Comparison of ENCODE assay signal across 24 cellular contexts in genomic region chr12:1947081-1947480, GRCh38. TPM values are rescaled to one million over a fixed set of nuclear protein-coding genes. Genes with fewer than 3 reads are reported as not detected.
DNase-seq lines count a peak whose midpoint lies in the region; ATAC-seq and TF ChIP-seq lines count a peak whose summit lies in the region.
"Had no signal": no experiment of that assay in that cellular context is flagged by ENCODE, and none has a peak within 500 bp of the region (broad histone marks: within the 10 kb centered on the region; RNA-seq: fewer than 3 reads in every experiment).

No MANE protein-coding gene starts in this region.

- peak overlapping the region; percentile 17 for H3K27ac Mint-ChIP-seq in glutamatergic neuron (ENCODE audit: unreplicated experiment)
- no peak overlapping the region for H3K27ac Mint-ChIP-seq in natural killer cell
- no peak overlapping the region for H3K27ac Mint-ChIP-seq in T-helper 2 cell treated with Interferon-gamma antibody and Interleukin-4, amounts not matched to agents 5 μg/mL and 100 μg/mL, for 36 hours
- H3K27ac Mint-ChIP-seq: activated CD8-positive, alpha-beta T cell treated with anti-CD3 and anti-CD28 coated beads, Interleukin-2, amount 10 ng/mL, durations not matched to agents 7 days and 5 days; activated naive CD8-positive, alpha-beta T cell treated with anti-CD3 and anti-CD28 coated beads, Interleukin-2, amount 10 ng/mL, durations not matched to agents 7 days and 5 days; activated T-cell treated with anti-CD3 and anti-CD28 coated beads, Interleukin-2, amount 50 U/mL, for 72 hours; progenitor cell of endocrine pancreas; stimulated activated effector memory CD8-positive, alpha-beta T cell treated with anti-CD3 and anti-CD28 coated beads, Interleukin-12 subunit alpha, Interleukin-12 subunit beta, amount 100 ng/mL, for 72 hours; type B pancreatic cell had no signal

- H3K4me3 ChIP-seq in smooth muscle cell: no peak overlapping the region

- no peak for ATAC-seq in natural killer cell
- ATAC-seq: activated CD8-positive, alpha-beta T cell treated with anti-CD3 and anti-CD28 coated beads, Interleukin-2, amount 10 ng/mL, durations not matched to agents 7 days and 5 days; activated T-cell treated with anti-CD3 and anti-CD28 coated beads, Interleukin-2, amount 50 U/mL, for 72 hours; foreskin keratinocyte; left lobe of liver; stimulated activated effector memory CD8-positive, alpha-beta T cell treated with anti-CD3 and anti-CD28 coated beads, Interleukin-12 subunit alpha, Interleukin-12 subunit beta, amount 100 ng/mL, for 72 hours had no signal

- peaks cover 3% of the 10 kb centered on the region for H3K27me3 Mint-ChIP-seq in glutamatergic neuron (ENCODE audit: unreplicated experiment)
- H3K27me3 Mint-ChIP-seq in natural killer cell (ENCODE audit: low read depth in 2 of 2): no peaks in the 10 kb centered on the region
- no peaks in the 10 kb centered on the region for H3K27me3 Mint-ChIP-seq in T-helper 2 cell treated with Interferon-gamma antibody and Interleukin-4, amounts not matched to agents 5 μg/mL and 100 μg/mL, for 36 hours (ENCODE audit: low read depth)
- H3K27me3 Mint-ChIP-seq: activated naive CD8-positive, alpha-beta T cell treated with anti-CD3 and anti-CD28 coated beads, Interleukin-2, amount 10 ng/mL, durations not matched to agents 7 days and 5 days; central memory CD8-positive, alpha-beta T cell; progenitor cell of endocrine pancreas; type B pancreatic cell had no signal

- H3K36me3 ChIP-seq in smooth muscle cell (ENCODE audit: low read depth): peaks cover 4% of the 10 kb centered on the region

- H3K4me2 ChIP-seq in smooth muscle cell: peak overlapping the region; percentile 16

- H3K27me3 ChIP-seq in smooth muscle cell (ENCODE audit: low read depth): no peaks in the 10 kb centered on the region
- H3K27me3 ChIP-seq: foreskin keratinocyte had no signal

- 12% methylated on average over 1 of the region's 1 CpG for WGBS in smooth muscle cell (ENCODE audit: low lambda C conversion rate)

- DNase-seq in GM04504 (ENCODE audit: low read depth) (peak; percentile 35), amniotic epithelial cell (ENCODE audit: low read depth) (peak; percentile 78), glutamatergic neuron (no peak), smooth muscle cell (lab: John Stamatoyannopoulos, UW; ENCODE audit: unreplicated experiment) (no peak), hippocampal formation (lab: John Stamatoyannopoulos, UW) (no peak), activated gamma-delta T cell (lab: John Stamatoyannopoulos, UW) (no peak), natural killer cell (no peak)
- DNase-seq in T-helper 2 cell treated with Interferon-gamma antibody and Interleukin-4, amounts not matched to agents 5 μg/mL and 100 μg/mL, for 36 hours (ENCODE audit: low spot score): no peak
- DNase-seq: activated CD8-positive, alpha-beta T cell treated with anti-CD3 and anti-CD28 coated beads, Interleukin-2, amount 10 ng/mL, durations not matched to agents 7 days and 5 days; activated naive CD8-positive, alpha-beta T cell treated with anti-CD3 and anti-CD28 coated beads, Interleukin-2, amount 10 ng/mL, durations not matched to agents 7 days and 5 days; activated T-cell treated with anti-CD3 and anti-CD28 coated beads, Interleukin-2, amount 50 U/mL, for 72 hours; C1 segment of cervical spinal cord; effector CD8-positive, alpha-beta T cell; foreskin keratinocyte; NCI-H1417; NCI-H2227 treated with DMSO at 0.1 percent for 48 hours; NK-92 treated with Interleukin-12 subunit alpha and Interleukin-12 subunit beta, amount 100 ng/mL, for 24 hours; stimulated activated CD4-positive, alpha-beta T cell treated with anti-CD3 and anti-CD28 coated beads, Interleukin-12 subunit alpha, Interleukin-12 subunit beta, amount 100 ng/mL, for 4 hours had no signal

- H3K79me2 ChIP-seq in smooth muscle cell (ENCODE audit: low read depth): peaks cover 3% of the 10 kb centered on the region

- H3K36me3 Mint-ChIP-seq in glutamatergic neuron (ENCODE audit: unreplicated experiment) (peaks cover 19% of the 10 kb centered on the region), natural killer cell (no peaks in the 10 kb centered on the region)
- peaks cover 44% of the 10 kb centered on the region for H3K36me3 Mint-ChIP-seq in T-helper 2 cell treated with Interferon-gamma antibody and Interleukin-4, amounts not matched to agents 5 μg/mL and 100 μg/mL, for 36 hours (ENCODE audit: low read depth)

- H3K27ac ChIP-seq in smooth muscle cell (ENCODE audit: low read depth): peak overlapping the region; percentile 84
- H3K27ac ChIP-seq: foreskin keratinocyte, RWPE1 had no signal

- H3K9ac ChIP-seq in smooth muscle cell (ENCODE audit: low read depth): no peak overlapping the region

- peaks cover 49% of the 10 kb centered on the region for H4K20me1 ChIP-seq in smooth muscle cell (ENCODE audit: low read depth)

- H3K9me3 Mint-ChIP-seq in glutamatergic neuron (ENCODE audit: unreplicated experiment) (peaks cover 9% of the 10 kb centered on the region), natural killer cell (no peaks in the 10 kb centered on the region)
- peaks cover 4% of the 10 kb centered on the region for H3K9me3 Mint-ChIP-seq in T-helper 2 cell treated with Interferon-gamma antibody and Interleukin-4, amounts not matched to agents 5 μg/mL and 100 μg/mL, for 36 hours
- H3K9me3 Mint-ChIP-seq: central memory CD8-positive, alpha-beta T cell; stimulated activated effector memory CD8-positive, alpha-beta T cell treated with anti-CD3 and anti-CD28 coated beads, Interleukin-12 subunit alpha, Interleukin-12 subunit beta, amount 100 ng/mL, for 72 hours; type B pancreatic cell had no signal

- no peaks in the 10 kb centered on the region for H3K9me3 ChIP-seq in smooth muscle cell (replicated peaks; ENCODE audit: low read depth)

- intact Hi-C loops in natural killer cell (cut with micrococcal nuclease): no loop called here

- H3K4me1 Mint-ChIP-seq in glutamatergic neuron (ENCODE audit: low read depth, unreplicated experiment) (peaks cover 12% of the 10 kb centered on the region), natural killer cell (no peaks in the 10 kb centered on the region)
- H3K4me1 Mint-ChIP-seq in T-helper 2 cell treated with Interferon-gamma antibody and Interleukin-4, amounts not matched to agents 5 μg/mL and 100 μg/mL, for 36 hours (ENCODE audit: low read depth): peaks cover 6% of the 10 kb centered on the region
- H3K4me1 Mint-ChIP-seq: activated naive CD8-positive, alpha-beta T cell treated with anti-CD3 and anti-CD28 coated beads, Interleukin-2, amount 10 ng/mL, durations not matched to agents 7 days and 5 days had no signal

- no peaks in the 10 kb centered on the region for H3K4me1 ChIP-seq in smooth muscle cell (ENCODE audit: low read depth)

- TF ChIP-seq CTCF in glutamatergic neuron (IDR thresholded peaks at IDR 0.05; ENCODE audit: partially characterized antibody, unreplicated experiment) (no peak), smooth muscle cell (IDR thresholded peaks at IDR 0.05; ENCODE audit: borderline replicate concordance, insufficient read depth, poor library complexity, severe bottlenecking) (no peak), natural killer cell (IDR thresholded peaks at IDR 0.05) (no peak)

- peaks cover 19% of the 10 kb centered on the region for H3F3A ChIP-seq in smooth muscle cell (ENCODE audit: low read depth)

- H2AFZ ChIP-seq in smooth muscle cell (ENCODE audit: low read depth): no peak overlapping the region

- H3K4me3 Mint-ChIP-seq in glutamatergic neuron (ENCODE audit: unreplicated experiment) (no peak overlapping the region), natural killer cell (no peak overlapping the region)
- H3K4me3 Mint-ChIP-seq in T-helper 2 cell treated with Interferon-gamma antibody and Interleukin-4, amounts not matched to agents 5 μg/mL and 100 μg/mL, for 36 hours: no peak overlapping the region
- H3K4me3 Mint-ChIP-seq: activated CD8-positive, alpha-beta T cell treated with anti-CD3 and anti-CD28 coated beads, Interleukin-2, amount 10 ng/mL, durations not matched to agents 7 days and 5 days; activated naive CD8-positive, alpha-beta T cell treated with anti-CD3 and anti-CD28 coated beads, Interleukin-2, amount 10 ng/mL, durations not matched to agents 7 days and 5 days; activated T-cell treated with anti-CD3 and anti-CD28 coated beads, Interleukin-2, amount 50 U/mL, for 72 hours; central memory CD8-positive, alpha-beta T cell; stimulated activated effector memory CD8-positive, alpha-beta T cell treated with anti-CD3 and anti-CD28 coated beads, Interleukin-12 subunit alpha, Interleukin-12 subunit beta, amount 100 ng/mL, for 72 hours; type B pancreatic cell had no signal

RNA-seq across cellular contexts. Expression of gene CACNA2D4, which starts 28.6 kb away (rescaled TPM):
- total RNA-seq in glutamatergic neuron (ENCODE audit: unreplicated experiment): not detected
- 0.04 TPM in 1 of 2 replicates, not detected in the other for total RNA-seq in smooth muscle cell
- polyA plus RNA-seq in smooth muscle cell: 0.43 and 0.98 TPM in 2 replicates
- 10 to 100 TPM; 26.5 to 49.6 (median 34.9) TPM for total RNA-seq in natural killer cell

RNA-seq across cellular contexts. Expression of gene DCP1B, which starts 57.2 kb away (rescaled TPM):
- total RNA-seq in glutamatergic neuron (ENCODE audit: unreplicated experiment): 14.2 TPM
- total RNA-seq in smooth muscle cell: 25.3 and 34.9 TPM in 2 replicates
- polyA plus RNA-seq in smooth muscle cell: 29.9 and 38.1 TPM in 2 replicates
- 1 to 10 TPM; 4.7 to 8.5 (median 7.5) TPM for total RNA-seq in natural killer cell

Comparison
In these comparisons a context has a peak if more than half of its experiments do, and no peak if none do; other contexts are left out.
1. DNase-seq: peak in GM04504 (single experiment) and amniotic epithelial cell (single experiment); none in glutamatergic neuron (single experiment), smooth muscle cell (single experiment), hippocampal formation (0 of 2), activated gamma-delta T cell (single experiment), natural killer cell (single experiment) and T-helper 2 cell treated with Interferon-gamma antibody and Interleukin-4, amounts not matched to agents 5 μg/mL and 100 μg/mL, for 36 hours (single experiment).
2. RNA of gene CACNA2D4, which starts 28.6 kb away (total RNA-seq): 26.5 to 49.6 TPM in natural killer cell; not detected in glutamatergic neuron (single experiment) and 0.04 TPM in smooth muscle cell; every median in the first group is over 10 times any median in the second.